9 cellular contexts compared by ENCODE assay signal in genomic region chr13:99282264-99283231, GRCh38. TPM values are rescaled to one million over a fixed set of nuclear protein-coding genes. Genes with fewer than 3 reads are reported as not detected.
DNase-seq lines count a peak whose midpoint lies in the region; ATAC-seq and TF ChIP-seq lines count a peak whose summit lies in the region.
"Had no signal": no experiment of that assay in that cellular context is flagged by ENCODE, and none has a peak within 500 bp of the region (broad histone marks: within the 10 kb centered on the region; RNA-seq: fewer than 3 reads in every experiment).

No MANE protein-coding gene starts in this region.

- H3K4me3 ChIP-seq in ascending aorta, result no peak overlapping the region

- DNase-seq in activated naive CD4-positive, alpha-beta T cell treated with anti-CD3 and anti-CD28 coated beads, Interleukin-2, amount 50 U/mL, for 16 hours, result no peak
- DNase-seq in ascending aorta (ENCODE audit: low spot score in 2 of 2) (no peak), substantia nigra (lab: John Stamatoyannopoulos, UW) (no peak), middle frontal gyrus (ENCODE audit: extremely low spot score, low spot score) (no peak), AG08395 (ENCODE audit: low spot score) (no peak), left lobe of liver (ENCODE audit: low spot score) (no peak)
- DNase-seq: DND-41 had no signal

- peak overlapping the region; percentile 93 for H3K27ac Mint-ChIP-seq in activated naive CD4-positive, alpha-beta T cell treated with anti-CD3 and anti-CD28 coated beads, Interleukin-2, amount 50 U/mL, for 24 hours

- peak overlapping the region; percentile 66 for H3K4me3 Mint-ChIP-seq in activated naive CD4-positive, alpha-beta T cell treated with anti-CD3 and anti-CD28 coated beads, Interleukin-2, amount 50 U/mL, for 24 hours

- TF ChIP-seq CTCF in ascending aorta (IDR thresholded peaks at IDR 0.05), result no peak

- H3K9me3 Mint-ChIP-seq in activated naive CD4-positive, alpha-beta T cell treated with anti-CD3 and anti-CD28 coated beads, Interleukin-2, amount 50 U/mL, for 24 hours, result no peaks in the 10 kb centered on the region

- no peaks in the 10 kb centered on the region for H3K9me3 ChIP-seq in ascending aorta

- H3K27me3 ChIP-seq in ascending aorta, result no peaks in the 10 kb centered on the region

- no peaks in the 10 kb centered on the region for H3K27me3 Mint-ChIP-seq in activated naive CD4-positive, alpha-beta T cell treated with anti-CD3 and anti-CD28 coated beads, Interleukin-2, amount 50 U/mL, for 24 hours

- peaks cover 5 to 18% of the 10 kb centered on the region in 2 donors for H3K4me1 ChIP-seq in ascending aorta

- H3K4me1 Mint-ChIP-seq in activated naive CD4-positive, alpha-beta T cell treated with anti-CD3 and anti-CD28 coated beads, Interleukin-2, amount 50 U/mL, for 24 hours, result peaks cover 98% of the 10 kb centered on the region

- H3K36me3 ChIP-seq in ascending aorta, result peaks cover 0 to 4% of the 10 kb centered on the region in 2 donors

- H3K36me3 Mint-ChIP-seq in activated naive CD4-positive, alpha-beta T cell treated with anti-CD3 and anti-CD28 coated beads, Interleukin-2, amount 50 U/mL, for 24 hours, result peaks cover 8% of the 10 kb centered on the region

- peak; percentile 67 for ATAC-seq in HG03066 (IDR thresholded peaks at IDR 0.05; ENCODE audit: low read depth, unreplicated experiment)
- ATAC-seq in left lobe of liver, result no peak

- intact Hi-C loops in ascending aorta (cut with DNase I), result loop anchor here (5.0 kb wide), 1 partner anchor 215 kb away; no protein-coding TSS in a partner anchor

- H3K27ac ChIP-seq in ascending aorta, result peak overlapping the region; percentile 59 to 62
- peak overlapping the region; percentile 29 for H3K27ac ChIP-seq in substantia nigra (ENCODE audit: low read depth, low read length, poor library complexity, severe bottlenecking)

RNA-seq across cellular contexts. Expression of gene GPR18, which starts 24.4 kb away (rescaled TPM):
- total RNA-seq in ascending aorta, result not detected
- 0.15 TPM for total RNA-seq in left lobe of liver

RNA-seq across cellular contexts. Expression of gene GPR183, which starts 24.7 kb away (rescaled TPM):
- 1.1 TPM for total RNA-seq in ascending aorta
- total RNA-seq in left lobe of liver, result 0.70 TPM
